1 cellular context compared by ENCODE assay signal in the genomic region with DNA sequence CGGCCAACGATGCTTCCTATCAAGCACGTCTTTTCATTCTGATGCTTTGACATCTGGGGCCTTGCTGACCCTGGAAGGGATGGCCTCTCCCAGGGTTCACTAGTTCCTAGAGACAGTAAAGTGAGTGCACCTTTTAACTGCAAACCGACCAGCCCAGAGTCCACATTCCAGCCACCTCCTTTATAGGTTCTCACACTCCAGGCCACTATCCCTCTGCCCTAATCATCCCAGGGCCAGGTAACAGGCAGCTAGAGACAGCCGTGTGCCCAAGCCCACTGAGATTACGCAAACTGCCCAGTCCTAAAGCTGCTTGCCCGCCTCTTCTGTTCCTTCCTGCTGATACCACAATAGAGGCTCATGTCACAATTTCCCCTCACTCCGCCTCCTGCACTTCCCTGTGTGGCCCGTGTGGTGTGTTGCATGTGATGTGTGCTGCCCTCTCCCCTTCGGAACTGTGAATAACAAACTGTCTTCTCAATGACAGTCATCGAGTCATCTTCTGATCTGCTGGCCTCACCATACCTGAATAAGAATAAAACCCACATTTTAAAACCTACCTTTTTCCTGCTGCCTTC.
TF ChIP-seq lines count a peak whose summit lies in the region.

No MANE protein-coding gene starts in this region.

TF ChIP-seq in GM23338, 12 proteins besides CTCF, POLR2A, EP300 and RAD21 (continued from another document):
- TF ChIP-seq, protein P1, sequence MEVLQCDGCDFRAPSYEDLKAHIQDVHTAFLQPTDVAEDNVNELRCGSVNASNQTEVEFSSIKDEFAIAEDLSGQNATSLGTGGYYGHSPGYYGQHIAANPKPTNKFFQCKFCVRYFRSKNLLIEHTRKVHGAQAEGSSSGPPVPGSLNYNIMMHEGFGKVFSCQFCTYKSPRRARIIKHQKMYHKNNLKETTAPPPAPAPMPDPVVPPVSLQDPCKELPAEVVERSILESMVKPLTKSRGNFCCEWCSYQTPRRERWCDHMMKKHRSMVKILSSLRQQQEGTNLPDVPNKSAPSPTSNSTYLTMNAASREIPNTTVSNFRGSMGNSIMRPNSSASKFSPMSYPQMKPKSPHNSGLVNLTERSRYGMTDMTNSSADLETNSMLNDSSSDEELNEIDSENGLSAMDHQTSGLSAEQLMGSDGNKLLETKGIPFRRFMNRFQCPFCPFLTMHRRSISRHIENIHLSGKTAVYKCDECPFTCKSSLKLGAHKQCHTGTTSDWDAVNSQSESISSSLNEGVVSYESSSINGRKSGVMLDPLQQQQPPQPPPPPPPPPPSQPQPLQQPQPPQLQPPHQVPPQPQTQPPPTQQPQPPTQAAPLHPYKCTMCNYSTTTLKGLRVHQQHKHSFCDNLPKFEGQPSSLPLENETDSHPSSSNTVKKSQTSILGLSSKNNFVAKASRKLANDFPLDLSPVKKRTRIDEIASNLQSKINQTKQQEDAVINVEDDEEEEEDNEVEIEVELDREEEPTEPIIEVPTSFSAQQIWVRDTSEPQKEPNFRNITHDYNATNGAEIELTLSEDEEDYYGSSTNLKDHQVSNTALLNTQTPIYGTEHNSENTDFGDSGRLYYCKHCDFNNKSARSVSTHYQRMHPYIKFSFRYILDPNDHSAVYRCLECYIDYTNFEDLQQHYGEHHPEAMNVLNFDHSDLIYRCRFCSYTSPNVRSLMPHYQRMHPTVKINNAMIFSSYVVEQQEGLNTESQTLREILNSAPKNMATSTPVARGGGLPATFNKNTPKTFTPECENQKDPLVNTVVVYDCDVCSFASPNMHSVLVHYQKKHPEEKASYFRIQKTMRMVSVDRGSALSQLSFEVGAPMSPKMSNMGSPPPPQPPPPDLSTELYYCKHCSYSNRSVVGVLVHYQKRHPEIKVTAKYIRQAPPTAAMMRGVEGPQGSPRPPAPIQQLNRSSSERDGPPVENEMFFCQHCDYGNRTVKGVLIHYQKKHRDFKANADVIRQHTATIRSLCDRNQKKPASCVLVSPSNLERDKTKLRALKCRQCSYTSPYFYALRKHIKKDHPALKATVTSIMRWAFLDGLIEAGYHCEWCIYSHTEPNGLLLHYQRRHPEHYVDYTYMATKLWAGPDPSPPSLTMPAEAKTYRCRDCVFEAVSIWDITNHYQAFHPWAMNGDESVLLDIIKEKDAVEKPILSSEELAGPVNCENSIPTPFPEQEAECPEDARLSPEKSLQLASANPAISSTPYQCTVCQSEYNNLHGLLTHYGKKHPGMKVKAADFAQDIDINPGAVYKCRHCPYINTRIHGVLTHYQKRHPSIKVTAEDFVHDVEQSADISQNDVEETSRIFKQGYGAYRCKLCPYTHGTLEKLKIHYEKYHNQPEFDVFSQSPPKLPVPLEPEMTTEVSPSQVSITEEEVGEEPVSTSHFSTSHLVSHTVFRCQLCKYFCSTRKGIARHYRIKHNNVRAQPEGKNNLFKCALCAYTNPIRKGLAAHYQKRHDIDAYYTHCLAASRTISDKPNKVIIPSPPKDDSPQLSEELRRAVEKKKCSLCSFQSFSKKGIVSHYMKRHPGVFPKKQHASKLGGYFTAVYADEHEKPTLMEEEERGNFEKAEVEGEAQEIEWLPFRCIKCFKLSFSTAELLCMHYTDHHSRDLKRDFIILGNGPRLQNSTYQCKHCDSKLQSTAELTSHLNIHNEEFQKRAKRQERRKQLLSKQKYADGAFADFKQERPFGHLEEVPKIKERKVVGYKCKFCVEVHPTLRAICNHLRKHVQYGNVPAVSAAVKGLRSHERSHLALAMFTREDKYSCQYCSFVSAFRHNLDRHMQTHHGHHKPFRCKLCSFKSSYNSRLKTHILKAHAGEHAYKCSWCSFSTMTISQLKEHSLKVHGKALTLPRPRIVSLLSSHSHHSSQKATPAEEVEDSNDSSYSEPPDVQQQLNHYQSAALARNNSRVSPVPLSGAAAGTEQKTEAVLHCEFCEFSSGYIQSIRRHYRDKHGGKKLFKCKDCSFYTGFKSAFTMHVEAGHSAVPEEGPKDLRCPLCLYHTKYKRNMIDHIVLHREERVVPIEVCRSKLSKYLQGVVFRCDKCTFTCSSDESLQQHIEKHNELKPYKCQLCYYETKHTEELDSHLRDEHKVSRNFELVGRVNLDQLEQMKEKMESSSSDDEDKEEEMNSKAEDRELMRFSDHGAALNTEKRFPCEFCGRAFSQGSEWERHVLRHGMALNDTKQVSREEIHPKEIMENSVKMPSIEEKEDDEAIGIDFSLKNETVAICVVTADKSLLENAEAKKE (CRISPR knock-in tag; IDR thresholded peaks at IDR 0.05) = no peak
- TF ChIP-seq JUNB (IDR thresholded peaks at IDR 0.05; ENCODE audit: unreplicated experiment) (no peak), POLR2AphosphoS5 (IDR thresholded peaks at IDR 0.05; ENCODE audit: low read depth) (no peak), EZH2phosphoT487 (IDR thresholded peaks at IDR 0.05; ENCODE audit: unreplicated experiment) (no peak), REST (IDR thresholded peaks at IDR 0.05; ENCODE audit: unreplicated experiment) (no peak)
- TF ChIP-seq, protein P2, sequence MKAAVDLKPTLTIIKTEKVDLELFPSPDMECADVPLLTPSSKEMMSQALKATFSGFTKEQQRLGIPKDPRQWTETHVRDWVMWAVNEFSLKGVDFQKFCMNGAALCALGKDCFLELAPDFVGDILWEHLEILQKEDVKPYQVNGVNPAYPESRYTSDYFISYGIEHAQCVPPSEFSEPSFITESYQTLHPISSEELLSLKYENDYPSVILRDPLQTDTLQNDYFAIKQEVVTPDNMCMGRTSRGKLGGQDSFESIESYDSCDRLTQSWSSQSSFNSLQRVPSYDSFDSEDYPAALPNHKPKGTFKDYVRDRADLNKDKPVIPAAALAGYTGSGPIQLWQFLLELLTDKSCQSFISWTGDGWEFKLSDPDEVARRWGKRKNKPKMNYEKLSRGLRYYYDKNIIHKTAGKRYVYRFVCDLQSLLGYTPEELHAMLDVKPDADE (IDR thresholded peaks at IDR 0.05) = no peak
